In the genomic region with DNA sequence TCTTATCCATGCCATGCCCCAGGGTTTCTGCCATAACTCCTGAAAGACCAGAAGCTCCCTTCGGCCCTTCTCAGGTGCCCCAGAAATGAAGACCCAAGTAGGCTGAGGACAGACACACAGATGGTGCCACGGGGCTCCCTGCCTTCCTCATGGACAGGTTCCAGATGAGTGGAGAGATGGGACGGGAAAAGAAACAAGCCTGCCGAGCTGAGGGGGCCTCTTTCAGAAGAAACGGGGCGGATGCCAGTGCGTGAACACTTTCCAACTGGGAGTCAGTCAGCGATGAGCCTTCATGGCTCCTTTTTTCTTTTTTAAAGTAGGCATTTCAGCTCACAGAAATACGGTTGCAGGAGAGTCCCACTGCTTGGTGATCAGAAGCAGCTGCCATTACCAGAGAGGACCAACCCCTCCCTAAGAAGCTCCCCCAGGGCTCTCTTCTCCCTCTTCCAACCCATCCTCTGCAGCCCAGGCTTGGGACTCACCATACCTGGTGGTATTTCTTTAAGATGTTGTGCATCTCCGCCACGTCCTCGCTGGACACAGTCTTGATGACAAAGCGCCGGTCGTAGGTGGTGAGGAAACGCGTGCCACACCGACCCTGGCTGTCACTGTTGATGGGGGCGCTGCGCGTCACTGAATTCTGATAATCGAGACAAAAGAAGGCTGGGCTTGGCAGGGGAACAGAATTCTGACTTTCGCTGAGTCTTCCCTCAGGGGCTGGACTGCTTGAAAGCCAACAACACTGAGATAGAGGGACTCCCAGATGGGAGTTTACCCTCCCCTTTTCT, we compare ENCODE assay signal across 1 cellular context.
TF ChIP-seq lines count a peak whose summit lies in the region.

No MANE protein-coding gene starts in this region.

TF ChIP-seq in SK-N-SH, 30 proteins besides CTCF, POLR2A, EP300 and RAD21:
- TF ChIP-seq, protein P1, sequence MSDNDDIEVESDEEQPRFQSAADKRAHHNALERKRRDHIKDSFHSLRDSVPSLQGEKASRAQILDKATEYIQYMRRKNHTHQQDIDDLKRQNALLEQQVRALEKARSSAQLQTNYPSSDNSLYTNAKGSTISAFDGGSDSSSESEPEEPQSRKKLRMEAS (IDR thresholded peaks at IDR 0.05; ENCODE audit: low read depth) = no peak
- TF ChIP-seq NRF1 (IDR thresholded peaks at IDR 0.05; ENCODE audit: low read depth, low read length) (no peak), YY1 (IDR thresholded peaks at IDR 0.05; ENCODE audit: low read depth) (no peak), TCF12 (IDR thresholded peaks at IDR 0.05) (no peak), TEAD4 (IDR thresholded peaks at IDR 0.05; ENCODE audit: borderline replicate concordance, insufficient read depth) (no peak), MXI1 (IDR thresholded peaks at IDR 0.05; ENCODE audit: low read depth, low read length) (no peak), MEF2A (IDR thresholded peaks at IDR 0.05; ENCODE audit: borderline replicate concordance, low read depth) (no peak)
